In the genomic region with DNA sequence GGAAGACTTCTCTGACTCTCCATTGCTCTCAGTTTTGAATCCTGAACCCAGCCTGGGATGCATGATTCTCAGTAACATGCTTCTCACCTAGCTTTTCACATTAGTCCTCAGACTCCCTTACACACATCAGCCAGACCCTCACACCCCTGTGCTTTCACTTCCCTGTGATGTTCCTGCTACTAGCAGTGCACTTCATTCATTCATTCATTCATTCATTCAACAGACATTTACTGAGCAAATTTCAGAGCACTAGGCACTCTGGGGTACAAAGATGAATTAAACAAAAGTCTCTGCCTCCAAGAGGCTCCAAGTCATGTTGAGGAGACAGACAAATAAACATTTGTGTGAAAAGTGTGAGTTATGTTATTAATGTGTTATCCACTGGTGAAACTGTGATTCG, we compare ENCODE assay signal across 32 cellular contexts.
"Had no signal": no experiment of that assay in that cellular context is flagged by ENCODE, and none has a peak within 500 bp of the region (broad histone marks: within the 10 kb centered on the region; RNA-seq: fewer than 3 reads in every experiment).

No MANE protein-coding gene starts in this region.

- H3K27me3 Mint-ChIP-seq: stimulated activated memory B cell treated with anti-CD40 and anti-IgM and Interleukin-4, amounts not matched to agents 10 μg/mL and 1 μg/mL and 100 μg/mL, for 72 hours; stimulated activated naive CD8-positive, alpha-beta T cell treated with anti-CD3 and anti-CD28 coated beads, Interleukin-15, amount 100 ng/mL, for 72 hours had no signal

- H3K36me3 ChIP-seq: lower lobe of right lung, pancreas, prostate gland, tibial artery, upper lobe of right lung had no signal

- H3K27me3 ChIP-seq: pancreas, testis, tibial artery, upper lobe of right lung had no signal

- H3K27ac ChIP-seq: lower lobe of right lung, pancreas, prostate gland, skin epidermis, testis, upper lobe of right lung had no signal

- H3K9me3 ChIP-seq: lower lobe of right lung, pancreas, prostate gland, testis, tibial artery, upper lobe of right lung had no signal

- H3K4me3 Mint-ChIP-seq: naive thymus-derived CD8-positive, alpha-beta T cell; nephron; neural crest cell; stimulated activated memory B cell treated with anti-CD40 and anti-IgM and Interleukin-4, amounts not matched to agents 10 μg/mL and 1 μg/mL and 100 μg/mL, for 72 hours; stimulated activated naive CD8-positive, alpha-beta T cell treated with anti-CD3 and anti-CD28 coated beads, Interleukin-15, amount 100 ng/mL, for 72 hours had no signal

- ATAC-seq: left cardiac atrium; left lobe of liver; lower lobe of right lung; naive thymus-derived CD8-positive, alpha-beta T cell; pancreas; right cardiac atrium; sciatic nerve; stimulated activated memory B cell treated with anti-CD40 and anti-IgM and Interleukin-4, amounts not matched to agents 10 μg/mL and 1 μg/mL and 100 μg/mL, for 72 hours; stimulated activated naive CD8-positive, alpha-beta T cell treated with anti-CD3 and anti-CD28 coated beads, Interleukin-15, amount 100 ng/mL, for 72 hours; upper lobe of right lung had no signal

- H3K4me1 Mint-ChIP-seq: naive thymus-derived CD8-positive, alpha-beta T cell had no signal

- H3K9me3 Mint-ChIP-seq: naive thymus-derived CD8-positive, alpha-beta T cell; nephron; neural crest cell; stimulated activated memory B cell treated with anti-CD40 and anti-IgM and Interleukin-4, amounts not matched to agents 10 μg/mL and 1 μg/mL and 100 μg/mL, for 72 hours; stimulated activated naive CD8-positive, alpha-beta T cell treated with anti-CD3 and anti-CD28 coated beads, Interleukin-15, amount 100 ng/mL, for 72 hours had no signal

- H3K36me3 Mint-ChIP-seq: naive thymus-derived CD8-positive, alpha-beta T cell; stimulated activated memory B cell treated with anti-CD40 and anti-IgM and Interleukin-4, amounts not matched to agents 10 μg/mL and 1 μg/mL and 100 μg/mL, for 72 hours had no signal

- H3K4me1 ChIP-seq: pancreas, prostate gland had no signal

- H3K4me3 ChIP-seq: lower lobe of right lung, pancreas, prostate gland, skin epidermis, testis, tibial artery, upper lobe of right lung had no signal

- H3K27ac Mint-ChIP-seq: naive thymus-derived CD8-positive, alpha-beta T cell; nephron; stimulated activated memory B cell treated with anti-CD40 and anti-IgM and Interleukin-4, amounts not matched to agents 10 μg/mL and 1 μg/mL and 100 μg/mL, for 72 hours; stimulated activated naive CD8-positive, alpha-beta T cell treated with anti-CD3 and anti-CD28 coated beads, Interleukin-15, amount 100 ng/mL, for 72 hours had no signal

- FAIRE-seq: keratinocyte, pancreas, urothelium cell line had no signal

- DNase-seq: hippocampal formation; kidney glomerular epithelial cell; left cardiac atrium; lower lobe of right lung; mammary epithelial cell; mesenchymal stem cell; naive thymus-derived CD8-positive, alpha-beta T cell; nucleus accumbens; pancreas; posterior cingulate gyrus; retina; right cardiac atrium; stimulated activated CD4-positive, alpha-beta T cell treated with anti-CD3 and anti-CD28 coated beads, Interleukin-12 subunit alpha, Interleukin-12 subunit beta, amount 100 ng/mL, for 4 hours; stimulated activated CD4-positive, alpha-beta T cell treated with anti-CD3 and anti-CD28 coated beads, Interleukin-15, amount 100 ng/mL, for 24 hours; stimulated activated CD4-positive, alpha-beta T cell treated with anti-CD3 and anti-CD28 coated beads, Interleukin-2, amount 100 ng/mL, for 24 hours; stimulated activated CD4-positive, alpha-beta T cell treated with anti-CD3 and anti-CD28 coated beads, Interleukin-4, amount 100 ng/mL, for 24 hours; stimulated activated CD8-positive, alpha-beta memory T cell treated with anti-CD3 and anti-CD28 coated beads, Interleukin-4, amount 100 ng/mL, for 48 hours; stimulated activated naive CD4-positive, alpha-beta T cell treated with Interleukin-2 at 50 U/mL for 16 hours; stimulated activated naive CD8-positive, alpha-beta T cell treated with anti-CD3 and anti-CD28 coated beads, Interleukin-15, amount 100 ng/mL, for 72 hours; testis; tibial artery; trophoblast cell; upper lobe of right lung had no signal
